In genomic region chr7:100208911-100209408, GRCh38 we compare ENCODE assay signal across 10 cellular contexts. TPM values are rescaled to one million over a fixed set of nuclear protein-coding genes. Genes with fewer than 3 reads are reported as not detected.
DNase-seq lines count a peak whose midpoint lies in the region; ATAC-seq and TF ChIP-seq lines count a peak whose summit lies in the region.
"Had no signal": no experiment of that assay in that cellular context is flagged by ENCODE, and none has a peak within 500 bp of the region (broad histone marks: within the 10 kb centered on the region; RNA-seq: fewer than 3 reads in every experiment).

No MANE protein-coding gene starts in this region.

- in situ Hi-C loops in GM13976 (cut with MboI; ENCODE audit: low sequenced_read_pairs, unreplicated experiment) = no loop called here

- H3K36me3 ChIP-seq in H7 (replicated peaks; ENCODE audit: control insufficient read depth, insufficient read depth, low read length) (no peaks in the 10 kb centered on the region), SK-N-SH (replicated peaks in 1 of 2; ENCODE audit: control insufficient read depth in 1 of 2, insufficient read depth in 2 of 2, low read length in 1 of 2) (no peaks in the 10 kb centered on the region)
- H3K36me3 ChIP-seq: thyroid gland had no signal

- no peak overlapping the region for H2AFZ ChIP-seq in SK-N-SH (ENCODE audit: low read depth)

- no peak overlapping the region for H3K9ac ChIP-seq in SK-N-SH

- H4K20me1 ChIP-seq in SK-N-SH (ENCODE audit: insufficient read depth) = no peaks in the 10 kb centered on the region

- H3K27me3 ChIP-seq in H7 (ENCODE audit: control insufficient read depth, insufficient read depth, low read length) (peaks cover 3% of the 10 kb centered on the region), SK-N-SH (ENCODE audit: insufficient read depth) (no peaks in the 10 kb centered on the region)
- H3K27me3 ChIP-seq: thyroid gland had no signal

- H3K4me3 ChIP-seq in H7 (ENCODE audit: insufficient read depth, low read depth, low read length) (no peak overlapping the region), SK-N-SH (ENCODE audit: low read depth in 2 of 2, low read length in 1 of 2) (no peak overlapping the region)
- H3K4me3 ChIP-seq: thyroid gland had no signal

- no peaks in the 10 kb centered on the region for H3K79me2 ChIP-seq in SK-N-SH (ENCODE audit: insufficient read depth)

- TF ChIP-seq CTCF in GM13976 (IDR thresholded peaks at IDR 0.05; ENCODE audit: borderline replicate concordance, control extremely low read depth, extremely low read depth, insufficient read depth, missing control alignments) = no peak
- TF ChIP-seq CTCF in SK-N-SH (IDR thresholded peaks at IDR 0.05) = no peak

- DNase-seq in GM13976 (ENCODE audit: low spot score) = peak; percentile 73
- DNase-seq in left kidney (ENCODE audit: low read depth, low spot score) = peak; percentile 89
- no peak for DNase-seq in H7
- DNase-seq in SIG-M5 (lab: John Stamatoyannopoulos, UW) = no peak
- DNase-seq in amygdala (lab: John Stamatoyannopoulos, UW) = no peak
- DNase-seq in SK-N-SH = no peak
- DNase-seq: thyroid gland had no signal

- H3K4me2 ChIP-seq in SK-N-SH = no peak overlapping the region

- peak; percentile 68 for ATAC-seq in GM21390 (IDR thresholded peaks at IDR 0.05; ENCODE audit: unreplicated experiment)
- ATAC-seq in HG03565 (IDR thresholded peaks at IDR 0.05; ENCODE audit: unreplicated experiment) = peak; percentile 70

- H3K4me1 ChIP-seq in SK-N-SH (ENCODE audit: control insufficient read depth in 1 of 2, insufficient read depth in 2 of 2, low read depth in 1 of 2, low read length in 1 of 2) = no peaks in the 10 kb centered on the region
- H3K4me1 ChIP-seq: thyroid gland had no signal

- H3K27ac ChIP-seq in SK-N-SH (ENCODE audit: low read depth in 2 of 2, low read length in 1 of 2) = no peak overlapping the region
- H3K27ac ChIP-seq: thyroid gland had no signal

- TF ChIP-seq RAD21 in SK-N-SH (IDR thresholded peaks at IDR 0.05; ENCODE audit: low read length) = no peak

- WGBS in SK-N-SH (ENCODE audit: low lambda C conversion rate) = 69% methylated on average over 6 of the region's 6 CpGs

- H3K9me3 ChIP-seq in SK-N-SH = no peaks in the 10 kb centered on the region
- H3K9me3 ChIP-seq: thyroid gland had no signal

- POLR2A ChIA-PET in SK-N-SH (lab: Yijun Ruan, JAX) = no interaction called here

- no peak for TF ChIP-seq EP300 in SK-N-SH (IDR thresholded peaks at IDR 0.05; ENCODE audit: borderline replicate concordance in 1 of 2, low read depth in 1 of 2, low read length in 1 of 2)

- CTCF ChIA-PET in SK-N-SH (lab: Yijun Ruan, JAX) = interaction anchor here (1.0 to 15.9 kb wide), 2 partner anchors 8 to 75 kb away, joined by 3 to 262 read pairs; no protein-coding TSS in a partner anchor

- H3F3A ChIP-seq in SK-N-SH (replicated peaks; ENCODE audit: insufficient read depth) = no peaks in the 10 kb centered on the region

- H3K9me2 ChIP-seq in SK-N-SH = no peaks in the 10 kb centered on the region

TF ChIP-seq in SK-N-SH, 30 proteins besides CTCF, POLR2A, EP300 and RAD21:
- TF ChIP-seq GABPA (IDR thresholded peaks at IDR 0.05; ENCODE audit: low read depth) (no peak), USF1 (IDR thresholded peaks at IDR 0.05; ENCODE audit: borderline replicate concordance, low read depth) (no peak), SMC3 (IDR thresholded peaks at IDR 0.05; ENCODE audit: low read depth, low read length) (no peak), FOXJ3 (CRISPR knock-in tag; IDR thresholded peaks at IDR 0.05) (no peak), PBX3 (IDR thresholded peaks at IDR 0.05) (no peak), TAF1 (IDR thresholded peaks at IDR 0.05; ENCODE audit: borderline replicate concordance, low read depth, low read length) (no peak), TCF12 (IDR thresholded peaks at IDR 0.05) (no peak), SIN3A (IDR thresholded peaks at IDR 0.05; ENCODE audit: borderline replicate concordance, low read depth, low read length) (no peak), ELF1 (IDR thresholded peaks at IDR 0.05) (no peak), NRF1 (IDR thresholded peaks at IDR 0.05; ENCODE audit: low read depth, low read length) (no peak), POLR2AphosphoS5 (IDR thresholded peaks at IDR 0.05; ENCODE audit: low read depth, low read length) (no peak), EZH2phosphoT487 (IDR thresholded peaks at IDR 0.05; ENCODE audit: borderline replicate concordance, low read depth) (no peak), RCOR1 (IDR thresholded peaks at IDR 0.05; ENCODE audit: low read length) (no peak), RXRA (IDR thresholded peaks at IDR 0.05; ENCODE audit: borderline replicate concordance, low read depth) (no peak), FOSL2 (IDR thresholded peaks at IDR 0.05; ENCODE audit: borderline replicate concordance, low read depth) (no peak), YY1 (IDR thresholded peaks at IDR 0.05; ENCODE audit: low read depth) (no peak), REST (IDR thresholded peaks at IDR 0.05; ENCODE audit: low read depth, low read length) (no peak), RFX5 (IDR thresholded peaks at IDR 0.05; ENCODE audit: low read length) (no peak)

RNA-seq across cellular contexts. Expression of gene PVRIG, which starts 10.8 kb away (rescaled TPM):
- 0.11 TPM in 1 of 2 replicates, not detected in the other for total RNA-seq in H7 (2014; rRNA removed; shearing (Covaris generic))
- not detected in 2 replicates for polyA plus RNA-seq in SK-N-SH (2012; rRNA removed)
- not detected in 2 replicates for polyA plus RNA-seq in SK-N-SH (2012; cell fraction: cytosol; rRNA removed)
- polyA plus RNA-seq in SK-N-SH (2012; cell fraction: nucleus; rRNA removed) = not detected in 2 replicates
- total RNA-seq: neural crest cell had no signal

RNA-seq across cellular contexts. Expression of gene STAG3, which starts 31.2 kb away (rescaled TPM):
- 2.4 and 10.3 TPM in 2 replicates for total RNA-seq in H7 (2014; rRNA removed; shearing (Covaris generic))
- 0.10 and 0.31 TPM in 2 replicates for polyA plus RNA-seq in SK-N-SH (2012; rRNA removed)
- polyA plus RNA-seq in SK-N-SH (2012; cell fraction: cytosol; rRNA removed) = 0.03 and 0.08 TPM in 2 replicates
- polyA plus RNA-seq in SK-N-SH (2012; cell fraction: nucleus; rRNA removed) = 1.4 and 1.8 TPM in 2 replicates

RNA-seq across cellular contexts. Expression of gene GPC2, which starts 31.8 kb away (rescaled TPM):
- total RNA-seq in H7 (2014; rRNA removed; shearing (Covaris generic)) = 39.1 and 65.8 TPM in 2 replicates
- polyA plus RNA-seq in SK-N-SH (2012; rRNA removed) = 12.9 and 14.2 TPM in 2 replicates
- polyA plus RNA-seq in SK-N-SH (2012; cell fraction: cytosol; rRNA removed) = 2.8 and 5.2 TPM in 2 replicates
- 105 and 117 TPM in 2 replicates for polyA plus RNA-seq in SK-N-SH (2012; cell fraction: nucleus; rRNA removed)

RNA-seq across cellular contexts. Expression of gene GAL3ST4, which starts 40.5 kb away (rescaled TPM):
- 0.73 and 3.1 TPM in 2 replicates for total RNA-seq in H7 (2014; rRNA removed; shearing (Covaris generic))
- 9.0 and 9.4 TPM in 2 replicates for polyA plus RNA-seq in SK-N-SH (2012; rRNA removed)
- polyA plus RNA-seq in SK-N-SH (2012; cell fraction: cytosol; rRNA removed) = 4.0 and 6.4 TPM in 2 replicates
- polyA plus RNA-seq in SK-N-SH (2012; cell fraction: nucleus; rRNA removed) = 20.7 and 25.6 TPM in 2 replicates

RNA-seq across cellular contexts. Expression of gene TRAPPC14, which starts 50.4 kb away (rescaled TPM):
- 13.6 and 14.8 TPM in 2 replicates for total RNA-seq in H7 (2014; rRNA removed; shearing (Covaris generic))
- polyA plus RNA-seq in SK-N-SH (2012; rRNA removed) = 13.9 and 16.4 TPM in 2 replicates
- 3.7 and 5.3 TPM in 2 replicates for polyA plus RNA-seq in SK-N-SH (2012; cell fraction: cytosol; rRNA removed)
- 125 and 160 TPM in 2 replicates for polyA plus RNA-seq in SK-N-SH (2012; cell fraction: nucleus; rRNA removed)

Comparison
In these comparisons a context has a peak if more than half of its experiments do, and no peak if none do; other contexts are left out.
1. DNase-seq: peak in GM13976 (single experiment) and left kidney (single experiment); none in H7 (single experiment), SIG-M5 (single experiment), amygdala (0 of 56) and SK-N-SH (single experiment).